Comparison of ENCODE assay signal across 10 cellular contexts in the genomic region with DNA sequence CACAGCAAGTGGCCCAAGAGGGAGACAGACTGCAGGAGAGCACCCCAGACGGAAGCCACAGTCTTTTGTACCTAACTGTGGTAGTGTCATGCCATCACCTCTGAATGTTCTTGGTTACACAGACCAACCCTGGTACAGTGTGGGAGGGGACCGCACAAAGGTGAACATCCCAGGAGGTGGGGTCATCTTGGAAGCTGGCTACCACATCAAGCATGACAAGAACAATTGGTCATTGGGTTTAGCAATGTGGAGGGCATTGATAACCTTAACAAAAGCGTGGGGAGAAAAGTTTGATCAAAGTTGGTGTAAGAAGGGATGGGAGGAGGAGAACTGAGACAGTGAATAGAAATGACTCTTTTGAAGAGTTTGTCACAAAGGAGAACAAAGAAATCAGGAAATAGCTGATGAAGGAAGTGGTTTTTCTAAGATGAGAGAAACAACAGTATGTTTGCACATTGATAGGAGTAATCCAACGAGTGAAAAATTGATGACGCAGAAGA.
DNase-seq lines count a peak whose midpoint lies in the region; ATAC-seq and TF ChIP-seq lines count a peak whose summit lies in the region.
"Had no signal": no experiment of that assay in that cellular context is flagged by ENCODE, and none has a peak within 500 bp of the region (broad histone marks: within the 10 kb centered on the region; RNA-seq: fewer than 3 reads in every experiment).

No MANE protein-coding gene starts in this region.

- CTCF ChIA-PET in WTC11 (lab: Charles Lee): interaction anchor here (1.7 kb wide), 1 partner anchor 29 kb away, joined by 5 read pairs; no protein-coding TSS in a partner anchor

- ATAC-seq in mucosa of descending colon: peak; percentile 76
- ATAC-seq in stimulated activated effector memory CD8-positive, alpha-beta T cell treated with anti-CD3 and anti-CD28 coated beads, Interleukin-12 subunit alpha, Interleukin-12 subunit beta, amount 100 ng/mL, for 72 hours: peak; percentile 77
- no peak for ATAC-seq in WTC11
- ATAC-seq: K562 had no signal

- no peaks in the 10 kb centered on the region for H3K36me3 Mint-ChIP-seq in stimulated activated effector memory CD8-positive, alpha-beta T cell treated with anti-CD3 and anti-CD28 coated beads, Interleukin-12 subunit alpha, Interleukin-12 subunit beta, amount 100 ng/mL, for 72 hours
- H3K36me3 Mint-ChIP-seq in WTC11: no peaks in the 10 kb centered on the region
- H3K36me3 Mint-ChIP-seq in glutamatergic neuron (ENCODE audit: unreplicated experiment): no peaks in the 10 kb centered on the region

- H3K9me3 ChIP-seq in mucosa of descending colon: no peaks in the 10 kb centered on the region

- H3K9me3 Mint-ChIP-seq in stimulated activated effector memory CD8-positive, alpha-beta T cell treated with anti-CD3 and anti-CD28 coated beads, Interleukin-12 subunit alpha, Interleukin-12 subunit beta, amount 100 ng/mL, for 72 hours: no peaks in the 10 kb centered on the region
- H3K9me3 Mint-ChIP-seq in WTC11: no peaks in the 10 kb centered on the region
- H3K9me3 Mint-ChIP-seq in glutamatergic neuron (ENCODE audit: unreplicated experiment): peaks cover 7% of the 10 kb centered on the region

- DNase-seq in T-helper 22 cell (ENCODE audit: low read depth) (peak; percentile 17), activated T-cell treated with anti-CD3 and anti-CD28 coated beads for 4 hours (peak; percentile 18), mucosa of descending colon (no peak), WTC11 (ENCODE audit: low spot score) (no peak), glutamatergic neuron (no peak), NCI-H1092 (lab: John Stamatoyannopoulos, UW) (no peak)
- DNase-seq in stimulated activated effector memory CD8-positive, alpha-beta T cell treated with anti-CD3 and anti-CD28 coated beads, Interleukin-12 subunit alpha, Interleukin-12 subunit beta, amount 100 ng/mL, for 72 hours (ENCODE audit: low spot score in 2 of 2): peak in 1 of 2 donors; percentile 57
- DNase-seq: HCEC 1CT, NCI-H2081 treated with DMSO at 0.1 percent for 48 hours had no signal

- H3K4me3 ChIP-seq in mucosa of descending colon: no peak overlapping the region
- H3K4me3 ChIP-seq: K562 had no signal

- no peak for TF ChIP-seq CTCF in mucosa of descending colon (IDR thresholded peaks at IDR 0.05)
- TF ChIP-seq CTCF in WTC11 (IDR thresholded peaks at IDR 0.05): no peak
- TF ChIP-seq CTCF in glutamatergic neuron (IDR thresholded peaks at IDR 0.05; ENCODE audit: partially characterized antibody, unreplicated experiment): no peak

- H3K27ac Mint-ChIP-seq in stimulated activated effector memory CD8-positive, alpha-beta T cell treated with anti-CD3 and anti-CD28 coated beads, Interleukin-12 subunit alpha, Interleukin-12 subunit beta, amount 100 ng/mL, for 72 hours: no peak overlapping the region
- no peak overlapping the region for H3K27ac Mint-ChIP-seq in WTC11
- H3K27ac Mint-ChIP-seq in glutamatergic neuron (ENCODE audit: unreplicated experiment): no peak overlapping the region

- no peaks in the 10 kb centered on the region for H3K4me1 ChIP-seq in mucosa of descending colon (ENCODE audit: low read depth)

- POLR2A ChIA-PET in WTC11 (lab: Charles Lee): no interaction called here

- peaks cover 9% of the 10 kb centered on the region for H3K4me1 Mint-ChIP-seq in stimulated activated effector memory CD8-positive, alpha-beta T cell treated with anti-CD3 and anti-CD28 coated beads, Interleukin-12 subunit alpha, Interleukin-12 subunit beta, amount 100 ng/mL, for 72 hours
- H3K4me1 Mint-ChIP-seq in WTC11 (no peaks in the 10 kb centered on the region), glutamatergic neuron (ENCODE audit: low read depth, unreplicated experiment) (peaks cover 38% of the 10 kb centered on the region)

- H3K4me3 Mint-ChIP-seq in stimulated activated effector memory CD8-positive, alpha-beta T cell treated with anti-CD3 and anti-CD28 coated beads, Interleukin-12 subunit alpha, Interleukin-12 subunit beta, amount 100 ng/mL, for 72 hours: no peak overlapping the region
- H3K4me3 Mint-ChIP-seq in WTC11 (no peak overlapping the region), glutamatergic neuron (ENCODE audit: unreplicated experiment) (no peak overlapping the region)

- intact Hi-C loops in mucosa of descending colon (cut with DNase I, micrococcal nuclease): no loop called here

- no peaks in the 10 kb centered on the region for H3K36me3 ChIP-seq in mucosa of descending colon (ENCODE audit: low read depth)

- H3K27me3 Mint-ChIP-seq in WTC11 (ENCODE audit: low read depth): no peaks in the 10 kb centered on the region
- peaks cover 15% of the 10 kb centered on the region for H3K27me3 Mint-ChIP-seq in glutamatergic neuron (ENCODE audit: unreplicated experiment)

TF ChIP-seq in WTC11, 78 proteins besides CTCF, POLR2A, EP300 and RAD21 (continues in another document):
- TF ChIP-seq, protein P1, sequence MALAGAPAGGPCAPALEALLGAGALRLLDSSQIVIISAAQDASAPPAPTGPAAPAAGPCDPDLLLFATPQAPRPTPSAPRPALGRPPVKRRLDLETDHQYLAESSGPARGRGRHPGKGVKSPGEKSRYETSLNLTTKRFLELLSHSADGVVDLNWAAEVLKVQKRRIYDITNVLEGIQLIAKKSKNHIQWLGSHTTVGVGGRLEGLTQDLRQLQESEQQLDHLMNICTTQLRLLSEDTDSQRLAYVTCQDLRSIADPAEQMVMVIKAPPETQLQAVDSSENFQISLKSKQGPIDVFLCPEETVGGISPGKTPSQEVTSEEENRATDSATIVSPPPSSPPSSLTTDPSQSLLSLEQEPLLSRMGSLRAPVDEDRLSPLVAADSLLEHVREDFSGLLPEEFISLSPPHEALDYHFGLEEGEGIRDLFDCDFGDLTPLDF (CRISPR knock-in tag; IDR thresholded peaks at IDR 0.05): no peak
- TF ChIP-seq, protein P2, sequence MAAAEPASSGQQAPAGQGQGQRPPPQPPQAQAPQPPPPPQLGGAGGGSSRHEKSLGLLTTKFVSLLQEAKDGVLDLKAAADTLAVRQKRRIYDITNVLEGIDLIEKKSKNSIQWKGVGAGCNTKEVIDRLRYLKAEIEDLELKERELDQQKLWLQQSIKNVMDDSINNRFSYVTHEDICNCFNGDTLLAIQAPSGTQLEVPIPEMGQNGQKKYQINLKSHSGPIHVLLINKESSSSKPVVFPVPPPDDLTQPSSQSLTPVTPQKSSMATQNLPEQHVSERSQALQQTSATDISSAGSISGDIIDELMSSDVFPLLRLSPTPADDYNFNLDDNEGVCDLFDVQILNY (CRISPR knock-in tag; IDR thresholded peaks at IDR 0.05): no peak
- TF ChIP-seq, protein P3, sequence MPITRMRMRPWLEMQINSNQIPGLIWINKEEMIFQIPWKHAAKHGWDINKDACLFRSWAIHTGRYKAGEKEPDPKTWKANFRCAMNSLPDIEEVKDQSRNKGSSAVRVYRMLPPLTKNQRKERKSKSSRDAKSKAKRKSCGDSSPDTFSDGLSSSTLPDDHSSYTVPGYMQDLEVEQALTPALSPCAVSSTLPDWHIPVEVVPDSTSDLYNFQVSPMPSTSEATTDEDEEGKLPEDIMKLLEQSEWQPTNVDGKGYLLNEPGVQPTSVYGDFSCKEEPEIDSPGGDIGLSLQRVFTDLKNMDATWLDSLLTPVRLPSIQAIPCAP (CRISPR knock-in tag; IDR thresholded peaks at IDR 0.05): no peak
- TF ChIP-seq, protein P4, sequence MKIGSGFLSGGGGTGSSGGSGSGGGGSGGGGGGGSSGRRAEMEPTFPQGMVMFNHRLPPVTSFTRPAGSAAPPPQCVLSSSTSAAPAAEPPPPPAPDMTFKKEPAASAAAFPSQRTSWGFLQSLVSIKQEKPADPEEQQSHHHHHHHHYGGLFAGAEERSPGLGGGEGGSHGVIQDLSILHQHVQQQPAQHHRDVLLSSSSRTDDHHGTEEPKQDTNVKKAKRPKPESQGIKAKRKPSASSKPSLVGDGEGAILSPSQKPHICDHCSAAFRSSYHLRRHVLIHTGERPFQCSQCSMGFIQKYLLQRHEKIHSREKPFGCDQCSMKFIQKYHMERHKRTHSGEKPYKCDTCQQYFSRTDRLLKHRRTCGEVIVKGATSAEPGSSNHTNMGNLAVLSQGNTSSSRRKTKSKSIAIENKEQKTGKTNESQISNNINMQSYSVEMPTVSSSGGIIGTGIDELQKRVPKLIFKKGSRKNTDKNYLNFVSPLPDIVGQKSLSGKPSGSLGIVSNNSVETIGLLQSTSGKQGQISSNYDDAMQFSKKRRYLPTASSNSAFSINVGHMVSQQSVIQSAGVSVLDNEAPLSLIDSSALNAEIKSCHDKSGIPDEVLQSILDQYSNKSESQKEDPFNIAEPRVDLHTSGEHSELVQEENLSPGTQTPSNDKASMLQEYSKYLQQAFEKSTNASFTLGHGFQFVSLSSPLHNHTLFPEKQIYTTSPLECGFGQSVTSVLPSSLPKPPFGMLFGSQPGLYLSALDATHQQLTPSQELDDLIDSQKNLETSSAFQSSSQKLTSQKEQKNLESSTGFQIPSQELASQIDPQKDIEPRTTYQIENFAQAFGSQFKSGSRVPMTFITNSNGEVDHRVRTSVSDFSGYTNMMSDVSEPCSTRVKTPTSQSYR (CRISPR knock-in tag; IDR thresholded peaks at IDR 0.05): no peak
- no peak for TF ChIP-seq ZBTB21 (CRISPR knock-in tag; IDR thresholded peaks at IDR 0.05; ENCODE audit: borderline replicate concordance)
- no peak for TF ChIP-seq SMAD3 (CRISPR knock-in tag; IDR thresholded peaks at IDR 0.05; ENCODE audit: borderline replicate concordance)
- no peak for TF ChIP-seq ZNF138 (CRISPR knock-in tag; conservative IDR thresholded peaks at IDR 0.05)
- no peak for TF ChIP-seq JAZF1 (CRISPR knock-in tag; IDR thresholded peaks at IDR 0.05)
- TF ChIP-seq FOXJ3 (CRISPR knock-in tag; IDR thresholded peaks at IDR 0.05; ENCODE audit: borderline replicate concordance): no peak
- TF ChIP-seq TCF7 (CRISPR knock-in tag; IDR thresholded peaks at IDR 0.05; ENCODE audit: low read depth): no peak
- TF ChIP-seq FOXP1 (CRISPR knock-in tag; IDR thresholded peaks at IDR 0.05; ENCODE audit: borderline replicate concordance): no peak
- TF ChIP-seq TEAD1 (CRISPR knock-in tag; IDR thresholded peaks at IDR 0.05): no peak
- no peak for TF ChIP-seq NR1H2 (CRISPR knock-in tag; IDR thresholded peaks at IDR 0.05)
- TF ChIP-seq, protein P5, sequence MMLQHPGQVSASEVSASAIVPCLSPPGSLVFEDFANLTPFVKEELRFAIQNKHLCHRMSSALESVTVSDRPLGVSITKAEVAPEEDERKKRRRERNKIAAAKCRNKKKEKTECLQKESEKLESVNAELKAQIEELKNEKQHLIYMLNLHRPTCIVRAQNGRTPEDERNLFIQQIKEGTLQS (CRISPR knock-in tag; conservative IDR thresholded peaks at IDR 0.05): no peak

Comparison
In these comparisons a context has a peak if more than half of its experiments do, and no peak if none do; other contexts are left out.
1. DNase-seq: peak in T-helper 22 cell (single experiment) and activated T-cell treated with anti-CD3 and anti-CD28 coated beads for 4 hours (single experiment); none in mucosa of descending colon (0 of 3), WTC11 (single experiment), glutamatergic neuron (single experiment) and NCI-H1092 (single experiment).